ENCODE assay signal across 8 cellular contexts in the genomic region with DNA sequence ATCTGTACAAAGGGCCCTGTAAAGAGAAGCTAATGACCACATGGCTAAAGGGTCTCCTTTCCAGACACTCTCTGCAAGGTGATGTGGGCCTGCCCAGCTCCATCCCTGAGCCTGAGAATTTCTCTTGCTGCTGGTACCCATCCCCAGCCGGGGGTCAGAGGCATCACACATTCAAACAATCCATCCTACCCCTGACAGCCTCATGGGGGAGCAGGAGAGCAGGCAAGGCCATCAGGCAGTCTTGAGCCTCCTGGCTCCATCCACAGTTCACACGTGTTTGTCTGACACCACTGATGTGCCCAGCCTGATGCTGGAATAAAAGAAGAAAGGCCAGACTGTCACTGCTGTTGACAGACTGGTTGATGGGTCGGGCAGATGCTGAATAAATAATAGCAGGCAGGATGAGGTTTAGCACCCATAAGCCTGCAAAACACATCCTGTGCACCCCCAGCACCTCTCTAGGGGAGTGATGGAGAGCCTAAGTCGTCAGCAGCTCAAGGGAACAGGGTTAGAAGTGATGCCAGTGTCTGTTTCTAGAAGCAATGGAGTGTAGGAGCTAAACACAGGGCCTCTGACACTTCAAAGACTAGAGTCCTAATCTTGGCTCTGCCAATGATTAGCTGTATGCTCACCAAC. TPM values are rescaled to one million over a fixed set of nuclear protein-coding genes. Genes with fewer than 3 reads are reported as not detected.
DNase-seq lines count a peak whose midpoint lies in the region; ATAC-seq, FAIRE-seq and TF ChIP-seq lines count a peak whose summit lies in the region.

No MANE protein-coding gene starts in this region.

- H3K9ac ChIP-seq in neural cell (ENCODE audit: low read length) = no peak overlapping the region

- ATAC-seq in HG03095 (IDR thresholded peaks at IDR 0.05; ENCODE audit: unreplicated experiment) = no peak

- no peaks in the 10 kb centered on the region for H3K9me2 ChIP-seq in neural cell (ENCODE audit: insufficient read depth, low read length)

- peaks cover 1% of the 10 kb centered on the region for H3K9me3 ChIP-seq in neural cell (ENCODE audit: low read length)

- H2AFZ ChIP-seq in neural cell (ENCODE audit: low read depth, low read length) = no peak overlapping the region

- H4K20me1 ChIP-seq in neural cell (ENCODE audit: insufficient read depth) = no peaks in the 10 kb centered on the region

- H3K27ac ChIP-seq in neural cell (ENCODE audit: low read length) = no peak overlapping the region

- H3K4me3 ChIP-seq in WI38 (ENCODE audit: low read depth, low read length) (no peak overlapping the region), fibroblast of pulmonary artery (replicated peaks; ENCODE audit: low read depth, low read length) (no peak overlapping the region), neural cell (ENCODE audit: low read length) (no peak overlapping the region)

- no peaks in the 10 kb centered on the region for H3K79me2 ChIP-seq in neural cell (replicated peaks; ENCODE audit: insufficient read depth, low read length)

- no peaks in the 10 kb centered on the region for H3K36me3 ChIP-seq in neural cell (ENCODE audit: insufficient read depth, low read length)

- DNase-seq in NCI-H526 (lab: John Stamatoyannopoulos, UW) (peak; percentile 31 to 74), NCI-H526 treated with DMSO at 0.1 percent for 48 hours (lab: John Stamatoyannopoulos, UW) (no peak), HTR-8/SVneo (ENCODE audit: insufficient read length, low spot score) (peak; percentile 59), fibroblast of pulmonary artery (ENCODE audit: low read depth) (peak; percentile 35), NCI-H2196 treated with DMSO at 0.1 percent for 48 hours (lab: John Stamatoyannopoulos, UW; ENCODE audit: unreplicated experiment) (no peak)

- no peak overlapping the region for H3K4me2 ChIP-seq in neural cell (ENCODE audit: low read length)

- no peak for TF ChIP-seq EP300 in neural cell (conservative IDR thresholded peaks at IDR 0.05; ENCODE audit: poor library complexity, severe bottlenecking)

- FAIRE-seq in HTR-8/SVneo (lab: Jason Lieb, UNC) = peak; percentile 80

- no peak for TF ChIP-seq RAD21 in neural cell (conservative IDR thresholded peaks at IDR 0.05)

- H3K27me3 ChIP-seq in neural cell (ENCODE audit: insufficient read depth, low read depth, low read length) = peaks cover 29% of the 10 kb centered on the region

- no peaks in the 10 kb centered on the region for H3F3A ChIP-seq in neural cell (ENCODE audit: insufficient read depth, low read length, poor library complexity, severe bottlenecking)

- peak; percentile 48; the same call in 1 of the 2 replicates for TF ChIP-seq CTCF in WI38 (IDR thresholded peaks at IDR 0.05; ENCODE audit: low read depth, low read length)
- peak; percentile 58 for TF ChIP-seq CTCF in fibroblast of pulmonary artery (IDR thresholded peaks at IDR 0.05; ENCODE audit: low read length, missing control alignments)
- TF ChIP-seq CTCF in neural cell (IDR thresholded peaks at IDR 0.05; ENCODE audit: poor library complexity, severe bottlenecking) = peak; percentile 37

TF ChIP-seq in neural cell, 6 proteins besides CTCF, POLR2A, EP300 and RAD21:
- TF ChIP-seq SMC3 (conservative IDR thresholded peaks at IDR 0.05; ENCODE audit: poor library complexity) (no peak), EZH2 (IDR thresholded peaks at IDR 0.05; ENCODE audit: borderline replicate concordance, insufficient read depth, low read length, poor library complexity, severe bottlenecking) (no peak)

RNA-seq across cellular contexts. Expression of a gene that starts 43.5 kb away (rescaled TPM):
- 0.11 and 0.30 TPM in 2 replicates for polyA plus RNA-seq in neural cell
- polyA minus RNA-seq in neural cell = 0.73 and 0.81 TPM in 2 replicates

Comparison
In these comparisons a context has a peak if more than half of its experiments do, and no peak if none do; other contexts are left out.
1. DNase-seq: peak in NCI-H526 (2 of 2), HTR-8/SVneo (single experiment) and fibroblast of pulmonary artery (single experiment); none in NCI-H526 treated with DMSO at 0.1 percent for 48 hours (single experiment) and NCI-H2196 treated with DMSO at 0.1 percent for 48 hours (single experiment).
2. Peak in every context shown above with its lines, with median percentiles within 50 percentile points of each other: CTCF ChIP-seq.